In the genomic region with DNA sequence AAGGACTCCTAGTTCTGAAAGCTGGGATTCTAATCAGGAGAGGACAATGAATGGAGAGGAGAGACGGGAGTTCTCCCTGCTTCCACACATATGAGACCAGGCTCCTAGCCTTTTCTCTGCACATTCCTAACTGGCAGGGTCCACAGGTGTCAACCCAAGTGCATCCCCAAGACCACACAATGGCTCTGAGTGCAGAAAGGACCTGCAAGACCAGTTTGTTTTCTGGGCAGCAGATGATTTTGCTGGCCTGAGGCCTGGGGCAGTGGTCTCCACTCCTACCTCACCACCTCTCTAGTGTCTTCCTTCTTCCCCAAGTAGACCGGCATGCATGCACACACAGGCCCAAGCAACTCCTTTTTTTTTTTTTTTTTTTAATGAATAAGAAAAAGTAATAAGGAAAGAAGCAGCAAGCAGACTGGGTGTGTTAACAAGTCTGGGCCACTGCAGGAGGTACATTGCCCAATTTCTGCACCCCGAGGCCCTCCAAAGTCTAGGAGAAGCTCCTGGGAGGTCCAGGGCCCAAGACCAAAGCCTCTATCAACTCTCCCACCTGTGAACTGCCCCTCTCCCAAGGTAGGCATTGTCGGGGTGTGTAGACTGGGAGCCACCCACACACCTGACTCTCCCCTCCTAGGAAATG, we compare ENCODE assay signal across 8 cellular contexts. TPM values are rescaled to one million over a fixed set of nuclear protein-coding genes. Genes with fewer than 3 reads are reported as not detected.
A peak's percentile ranks its signal among the peaks of the same experiment; 100 is the strongest.
DNase-seq lines count a peak whose midpoint lies in the region; ATAC-seq, FAIRE-seq and TF ChIP-seq lines count a peak whose summit lies in the region.

No MANE protein-coding gene starts in this region.

- peaks cover 66% of the 10 kb centered on the region for H3K27me3 Mint-ChIP-seq in T-helper 1 cell treated with Interleukin-12 subunit alpha and Interleukin-12 subunit beta and Interleukin-4 antibody, amounts not matched to agents 30 μg/mL and 1 μg/mL, for 36 hours (ENCODE audit: low read depth)
- peaks cover 6% of the 10 kb centered on the region for H3K27me3 Mint-ChIP-seq in astrocyte (ENCODE audit: low read depth, unreplicated experiment)

- no peak overlapping the region for H3K27ac Mint-ChIP-seq in T-helper 1 cell treated with Interleukin-12 subunit alpha and Interleukin-12 subunit beta and Interleukin-4 antibody, amounts not matched to agents 30 μg/mL and 1 μg/mL, for 36 hours
- H3K27ac Mint-ChIP-seq in astrocyte (ENCODE audit: unreplicated experiment), result peak overlapping the region; percentile 98

- peaks cover 6% of the 10 kb centered on the region for H3K36me3 Mint-ChIP-seq in T-helper 1 cell treated with Interleukin-12 subunit alpha and Interleukin-12 subunit beta and Interleukin-4 antibody, amounts not matched to agents 30 μg/mL and 1 μg/mL, for 36 hours (ENCODE audit: low read depth)
- peaks cover 20% of the 10 kb centered on the region for H3K36me3 Mint-ChIP-seq in astrocyte (ENCODE audit: low read depth, unreplicated experiment)

- H3K4me3 ChIP-seq in astrocyte (ENCODE audit: insufficient read depth, low read depth, low read length), result peak overlapping the region; percentile 94
- H3K4me3 ChIP-seq in kidney epithelial cell (ENCODE audit: low read depth, low read length), result peak overlapping the region; percentile 97
- peak overlapping the region; percentile 85 for H3K4me3 ChIP-seq in suprapubic skin

- peak overlapping the region; percentile 98 for H3K9ac ChIP-seq in astrocyte (ENCODE audit: low read length)

- FAIRE-seq in astrocyte (lab: Jason Lieb, UNC), result no peak

- no peak for TF ChIP-seq EP300 in suprapubic skin (IDR thresholded peaks at IDR 0.05)

- peak overlapping the region; percentile 79 for H3K4me3 Mint-ChIP-seq in T-helper 1 cell treated with Interleukin-12 subunit alpha and Interleukin-12 subunit beta and Interleukin-4 antibody, amounts not matched to agents 30 μg/mL and 1 μg/mL, for 36 hours
- H3K4me3 Mint-ChIP-seq in astrocyte (ENCODE audit: unreplicated experiment), result peak overlapping the region; percentile 91

- peaks cover 25% of the 10 kb centered on the region for H4K20me1 ChIP-seq in astrocyte (ENCODE audit: insufficient read depth, low read length)

- no peak for TF ChIP-seq POLR2A in suprapubic skin (IDR thresholded peaks at IDR 0.05)

- H3K9me3 ChIP-seq in astrocyte (ENCODE audit: insufficient read depth, low read depth, low read length) (peaks cover 2% of the 10 kb centered on the region), suprapubic skin (no peaks in the 10 kb centered on the region)

- peak overlapping the region; percentile 94 for H3K4me2 ChIP-seq in astrocyte (ENCODE audit: low read length)

- TF ChIP-seq CTCF in astrocyte (IDR thresholded peaks at IDR 0.05; ENCODE audit: insufficient read depth, low read depth, low read length), result no peak
- no peak for TF ChIP-seq CTCF in kidney epithelial cell (IDR thresholded peaks at IDR 0.05; ENCODE audit: insufficient read depth, low read length, poor library complexity, severe bottlenecking)
- TF ChIP-seq CTCF in suprapubic skin (IDR thresholded peaks at IDR 0.05), result no peak

- H3K9me3 Mint-ChIP-seq in T-helper 1 cell treated with Interleukin-12 subunit alpha and Interleukin-12 subunit beta and Interleukin-4 antibody, amounts not matched to agents 30 μg/mL and 1 μg/mL, for 36 hours, result peaks cover 14% of the 10 kb centered on the region
- H3K9me3 Mint-ChIP-seq in astrocyte (ENCODE audit: unreplicated experiment), result peaks cover 18% of the 10 kb centered on the region

- peaks cover 36% of the 10 kb centered on the region for H3K79me2 ChIP-seq in astrocyte (ENCODE audit: insufficient read depth, low read length)

- no peak overlapping the region for H2AFZ ChIP-seq in astrocyte (ENCODE audit: low read depth, low read length)

- DNase-seq in T-helper 1 cell, result no peak
- DNase-seq in astrocyte (ENCODE audit: low read depth), result no peak
- no peak for DNase-seq in kidney epithelial cell (ENCODE audit: low read depth)
- no peak for DNase-seq in suprapubic skin (ENCODE audit: low spot score in 2 of 2)
- DNase-seq in stimulated activated CD4-positive, alpha-beta T cell treated with anti-CD3 and anti-CD28 coated beads, Interleukin-15, amount 100 ng/mL, for 24 hours, result no peak
- DNase-seq in activated naive CD4-positive, alpha-beta T cell treated with anti-CD3 and anti-CD28 coated beads, Interleukin-2, amount 50 U/mL, for 16 hours, result no peak

- H3K36me3 ChIP-seq in astrocyte (ENCODE audit: insufficient read depth, low read length) (no peaks in the 10 kb centered on the region), kidney epithelial cell (ENCODE audit: control insufficient read depth, insufficient read depth, low read length) (no peaks in the 10 kb centered on the region), suprapubic skin (no peaks in the 10 kb centered on the region)

- H3K4me1 ChIP-seq in astrocyte (ENCODE audit: insufficient read depth, low read length) (peaks cover 15% of the 10 kb centered on the region), suprapubic skin (peaks cover 63% of the 10 kb centered on the region)

- 24% methylated on average over 4 of the region's 4 CpGs for WGBS in suprapubic skin

- H3K27me3 ChIP-seq in astrocyte (ENCODE audit: insufficient read depth, low read length) (no peaks in the 10 kb centered on the region), kidney epithelial cell (ENCODE audit: control insufficient read depth, insufficient read depth, low read length) (no peaks in the 10 kb centered on the region), suprapubic skin (no peaks in the 10 kb centered on the region)

- H3K4me1 Mint-ChIP-seq in T-helper 1 cell treated with Interleukin-12 subunit alpha and Interleukin-12 subunit beta and Interleukin-4 antibody, amounts not matched to agents 30 μg/mL and 1 μg/mL, for 36 hours (ENCODE audit: low read depth), result peaks cover 10% of the 10 kb centered on the region
- peaks cover 23% of the 10 kb centered on the region for H3K4me1 Mint-ChIP-seq in astrocyte (ENCODE audit: low read depth, unreplicated experiment)

- ATAC-seq in GM19351 (IDR thresholded peaks at IDR 0.05; ENCODE audit: unreplicated experiment), result no peak

- H3K27ac ChIP-seq in astrocyte (ENCODE audit: low read depth, low read length), result no peak overlapping the region
- H3K27ac ChIP-seq in suprapubic skin, result peak overlapping the region; percentile 97

RNA-seq across cellular contexts. Expression of a gene that starts 1.2 kb away (rescaled TPM):
- total RNA-seq in astrocyte (57.9 and 69.6 TPM in 2 replicates), kidney epithelial cell (59.5 and 67.6 TPM in 2 replicates), suprapubic skin (100 to 1,000 TPM in 3 of 4 donors, 10 to 100 TPM in 1; 85.5 to 155 (median 128) TPM)
